13 cellular contexts compared by ENCODE assay signal in the genomic region with DNA sequence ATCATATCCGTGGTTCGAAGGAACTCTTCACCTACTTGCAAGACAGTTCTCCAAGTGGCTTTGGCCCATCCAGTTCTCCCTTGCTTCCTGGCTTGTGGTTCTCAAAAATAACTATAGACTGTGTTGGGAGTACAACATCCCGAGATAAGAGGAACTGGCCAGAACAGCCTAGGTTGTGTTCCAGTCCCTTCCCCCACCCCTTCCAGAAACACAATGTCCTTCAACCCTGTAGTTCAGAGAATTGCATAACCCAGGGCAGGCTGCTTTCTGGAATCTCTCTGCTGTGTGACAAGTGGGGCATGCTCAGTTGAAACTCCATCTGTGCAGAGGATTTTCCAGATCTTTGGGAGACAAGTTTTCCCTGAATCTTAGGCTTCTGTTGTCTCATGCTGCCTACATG.
"Had no signal": no experiment of that assay in that cellular context is flagged by ENCODE, and none has a peak within 500 bp of the region (broad histone marks: within the 10 kb centered on the region; RNA-seq: fewer than 3 reads in every experiment).

No MANE protein-coding gene starts in this region.

- H3K4me1 ChIP-seq: foreskin keratinocyte, prostate gland, right atrium auricular region, stomach had no signal

- DNase-seq: activated CD4-positive, alpha-beta T cell treated with anti-CD3 and anti-CD28 coated beads, Interleukin-2, amount 50 U/mL, for 4 hours; activated gamma-delta T cell; amniotic stem cell; dorsolateral prefrontal cortex; hippocampal formation; stimulated activated CD4-positive, alpha-beta T cell treated with anti-CD3 and anti-CD28 coated beads, Interleukin-2, amount 100 ng/mL, for 48 hours; stomach; T-helper 17 cell had no signal

- H3K27ac ChIP-seq: dorsolateral prefrontal cortex, foreskin keratinocyte, prostate gland, right atrium auricular region, stomach, thoracic aorta had no signal

- H3K4me3 ChIP-seq: dorsolateral prefrontal cortex, lung, prostate gland, right atrium auricular region, stomach, thoracic aorta had no signal

- H3K36me3 ChIP-seq: prostate gland, right atrium auricular region, stomach, thoracic aorta had no signal

- ATAC-seq: foreskin keratinocyte, T-helper 17 cell had no signal

- H3K27me3 ChIP-seq: dorsolateral prefrontal cortex, foreskin keratinocyte, right atrium auricular region, stomach had no signal

- H3K9me3 ChIP-seq: prostate gland, right atrium auricular region, stomach, thoracic aorta had no signal
